ENCODE assay signal across 9 cellular contexts in the genomic region with DNA sequence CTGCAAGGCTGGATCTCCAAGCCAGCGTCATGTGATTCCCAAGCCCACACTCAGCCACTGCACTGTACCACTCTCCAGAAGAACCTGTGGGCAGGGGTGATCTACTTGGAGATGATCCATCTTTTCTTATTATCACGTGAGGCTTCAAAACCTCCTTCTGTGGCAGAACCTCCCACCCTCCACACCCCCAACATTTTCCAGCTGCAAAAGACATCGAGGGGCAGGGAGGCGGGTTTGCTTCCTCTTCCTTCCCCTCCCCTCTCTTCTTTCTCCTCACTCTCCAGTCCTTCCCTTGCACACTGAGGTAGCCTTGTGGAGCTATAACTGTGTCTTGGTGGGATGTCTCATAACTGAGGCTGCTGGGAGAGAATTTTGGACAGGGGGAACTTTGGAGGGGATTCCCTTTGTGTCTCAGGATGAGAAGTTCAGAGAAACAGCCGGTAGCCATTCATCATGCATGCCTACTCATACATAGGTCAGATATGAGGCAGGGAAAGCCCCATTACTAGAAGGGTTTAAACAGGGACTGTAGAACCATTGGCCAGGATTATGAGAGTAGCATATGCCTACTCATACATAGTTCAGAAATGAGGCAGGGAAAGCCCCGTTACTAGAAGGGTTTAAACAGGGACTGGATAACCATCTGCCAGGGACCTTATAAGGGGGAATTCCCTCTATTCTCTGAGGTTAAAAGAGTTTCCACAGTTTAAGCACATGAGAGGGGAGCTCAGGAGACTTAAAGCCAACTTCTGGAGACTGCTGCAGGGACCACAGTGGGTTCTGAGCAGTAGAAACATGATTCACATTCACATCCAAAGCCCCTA.
A peak's percentile ranks its signal among the peaks of the same experiment; 100 is the strongest.
DNase-seq lines count a peak whose midpoint lies in the region; ATAC-seq and TF ChIP-seq lines count a peak whose summit lies in the region.
"Had no signal": no experiment of that assay in that cellular context is flagged by ENCODE, and none has a peak within 500 bp of the region (broad histone marks: within the 10 kb centered on the region; RNA-seq: fewer than 3 reads in every experiment).

No MANE protein-coding gene starts in this region.

- ATAC-seq in GM18505 (IDR thresholded peaks at IDR 0.05; ENCODE audit: unreplicated experiment) (peak; percentile 71), GM21360 (IDR thresholded peaks at IDR 0.05; ENCODE audit: unreplicated experiment) (peak; percentile 78), HG03378 (IDR thresholded peaks at IDR 0.05; ENCODE audit: unreplicated experiment) (peak; percentile 90), left lobe of liver (no peak)

- DNase-seq in glomerular visceral epithelial cell (ENCODE audit: extremely low spot score) (peak; percentile 88), nucleus accumbens (lab: John Stamatoyannopoulos, UW) (no peak), NCI-H2081 (lab: John Stamatoyannopoulos, UW) (no peak), left lobe of liver (ENCODE audit: low spot score) (no peak)
- no peak for DNase-seq in activated CD8-positive, alpha-beta memory T cell treated with anti-CD3 and anti-CD28 coated beads for 24 hours
- DNase-seq: GOT3 had no signal

- no peak for TF ChIP-seq POLR2A in GM18505 (IDR thresholded peaks at IDR 0.05; ENCODE audit: borderline replicate concordance, extremely low read depth, insufficient read depth, insufficient read length)
